ENCODE assay signal across 8 cellular contexts in the genomic region with DNA sequence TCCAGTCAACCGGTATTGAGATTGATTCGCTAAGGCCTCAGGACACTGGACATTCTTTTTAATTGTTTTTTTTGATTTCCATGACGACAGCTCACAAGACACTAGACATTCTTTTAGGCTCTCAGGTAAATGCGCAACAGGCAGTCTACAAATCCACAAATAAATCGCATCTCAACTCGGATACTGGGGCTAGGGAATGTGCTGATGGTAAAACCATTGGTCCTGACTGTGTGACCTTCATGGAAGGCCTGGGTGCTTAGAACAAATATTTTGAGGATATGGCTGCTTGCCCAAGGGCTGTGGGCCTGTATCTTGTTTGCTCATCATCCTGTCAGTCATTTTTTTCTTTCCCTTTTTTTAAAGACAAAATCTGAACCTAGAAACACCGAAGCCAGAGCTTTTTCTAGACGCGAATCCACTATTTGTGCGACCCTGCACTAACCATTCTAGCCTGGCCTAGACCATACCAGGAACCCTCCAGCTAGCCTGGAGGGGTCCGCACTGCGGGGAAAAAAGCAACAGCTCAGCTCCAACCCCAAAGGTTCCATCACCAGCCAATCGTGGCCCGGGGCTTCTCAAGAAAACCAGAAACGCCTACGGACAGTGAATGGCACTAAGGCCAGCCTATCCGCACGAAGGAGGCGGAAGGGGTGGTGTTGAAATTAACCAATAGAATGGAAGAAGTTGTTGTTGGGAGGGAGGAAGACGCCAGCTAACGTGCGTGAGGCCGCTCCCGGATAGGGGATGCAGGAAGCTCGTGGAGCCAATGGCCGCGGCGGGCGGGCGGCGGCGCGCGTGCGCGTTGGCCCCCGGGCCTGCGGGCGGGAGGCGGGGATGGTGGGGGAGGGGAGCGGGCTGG. TPM values are rescaled to one million over a fixed set of nuclear protein-coding genes. Genes with fewer than 3 reads are reported as not detected.
DNase-seq lines count a peak whose midpoint lies in the region; ATAC-seq, FAIRE-seq and TF ChIP-seq lines count a peak whose summit lies in the region.

No MANE protein-coding gene starts in this region.

- TF ChIP-seq POLR2A in GM18526 (IDR thresholded peaks at IDR 0.05; ENCODE audit: extremely low read depth, insufficient read length) (peak; percentile 96), body of pancreas (IDR thresholded peaks at IDR 0.05) (peak; percentile 48 to 95 (median 95))

- intact Hi-C loops in body of pancreas (cut with DNase I) = no loop called here
- intact Hi-C loops in sciatic nerve (cut with DNase I) = no loop called here

- peaks cover 45% of the 10 kb centered on the region for H3K4me1 ChIP-seq in body of pancreas

- ATAC-seq in HG03064 (IDR thresholded peaks at IDR 0.05; ENCODE audit: low read depth, unreplicated experiment) (peak; percentile 79), body of pancreas (peak; percentile 92), sciatic nerve (peak; percentile 96)

- H3K9me3 ChIP-seq in body of pancreas = no peaks in the 10 kb centered on the region

- no peak overlapping the region for H3K4me3 ChIP-seq in body of pancreas

- 2 to 4% methylated on average over 40 to 41 of the region's 41 CpGs for WGBS in body of pancreas, 2 donors

- no peaks in the 10 kb centered on the region for H3K27me3 ChIP-seq in body of pancreas

- H3K27ac ChIP-seq in body of pancreas = peak overlapping the region; percentile 96 to 100 (median 98)

- TF ChIP-seq CTCF in body of pancreas (IDR thresholded peaks at IDR 0.05) = peak in 3 of 7 experiments; percentile 1 to 5 (median 4)

- peak; percentile 98 for DNase-seq in A172 (ENCODE audit: low spot score)
- peak; percentile 92 for DNase-seq in NCI-H2107 (lab: John Stamatoyannopoulos, UW)
- DNase-seq in body of pancreas = peak; percentile 98 to 99 (median 99)
- peak; percentile 98 for DNase-seq in iPS DF 19.7 (ENCODE audit: low read depth, low spot score)
- peak; percentile 98 for DNase-seq in sciatic nerve (ENCODE audit: low spot score)

- peaks cover 0 to 1% of the 10 kb centered on the region in 2 donors for H3K36me3 ChIP-seq in body of pancreas (replicated peaks in 1 of 2; ENCODE audit: insufficient read depth in 1 of 2, low read depth in 2 of 2)

- FAIRE-seq in TTC549 (lab: Jason Lieb, UNC) = peak; percentile 84

RNA-seq across cellular contexts. Expression of a gene that starts 18.1 kb away (rescaled TPM):
- total RNA-seq in A172 (2014; rRNA removed; shearing (Covaris generic)) = 21.2 and 22.8 TPM in 2 replicates
- total RNA-seq in body of pancreas (10 to 100 TPM; 63.9 to 70.0 TPM), sciatic nerve (167 TPM)
